ENCODE assay signal across 8 cellular contexts in the genomic region with DNA sequence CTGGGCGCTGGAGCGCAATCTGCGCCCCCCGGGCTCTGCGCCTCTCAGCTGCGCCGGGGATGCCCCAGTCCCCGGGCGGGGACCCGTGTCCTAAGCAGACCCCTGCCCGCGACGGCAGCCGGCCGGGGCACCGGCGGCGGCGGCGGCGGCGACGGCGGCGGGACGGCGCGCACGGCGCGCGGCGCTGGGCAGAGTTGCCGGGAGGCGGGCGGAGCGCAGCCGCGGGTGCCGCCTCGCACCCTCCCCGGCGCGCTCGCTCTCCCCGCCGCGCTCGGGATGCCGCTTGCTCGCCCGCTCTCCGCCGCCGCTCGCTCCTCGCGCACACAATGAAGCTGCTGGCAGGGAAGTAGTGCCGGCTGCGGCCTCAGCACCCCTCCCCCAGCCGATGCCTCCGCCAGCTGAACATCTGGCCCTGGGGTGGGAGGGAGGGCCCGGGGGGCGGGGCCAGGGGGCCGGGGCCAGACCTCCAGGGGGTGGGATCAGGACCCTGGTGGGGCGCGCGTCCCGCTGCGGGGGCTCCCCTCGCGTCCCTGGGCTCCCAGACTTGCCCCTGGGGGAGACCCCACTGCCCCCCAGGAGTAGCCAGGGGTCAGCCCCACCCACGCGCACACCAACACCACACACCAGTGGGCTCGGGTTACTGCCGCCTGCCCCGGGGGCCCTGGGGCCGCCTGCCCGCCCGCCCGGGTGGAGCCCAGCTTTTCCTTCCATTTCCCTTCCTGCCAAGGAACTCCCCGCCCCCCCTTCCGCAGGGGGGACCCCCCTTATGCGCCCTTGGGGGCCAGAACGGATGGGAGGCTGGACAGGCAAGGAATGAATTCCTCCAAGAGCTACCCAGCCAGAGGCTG. TPM values are rescaled to one million over a fixed set of nuclear protein-coding genes. Genes with fewer than 3 reads are reported as not detected.
A peak's percentile ranks its signal among the peaks of the same experiment; 100 is the strongest.
DNase-seq lines count a peak whose midpoint lies in the region; ATAC-seq and TF ChIP-seq lines count a peak whose summit lies in the region.

A gene (minus strand): TSS at position 328 of the 848 bp plus-strand sequence. CDS start 708 bp downstream, outside the sequence.

- H3K27me3 ChIP-seq in BLaER1 (no peaks in the 10 kb centered on the region), left lung (peaks cover 0 to 59% of the 10 kb centered on the region in 2 donors)

- peak within 1 kb of the TSS; percentile 96 for H3K27ac ChIP-seq in BLaER1
- H3K27ac ChIP-seq in left lung = peak within 1 kb of the TSS in 1 of 2 donors; percentile 69

- H3K4me2 ChIP-seq in BLaER1 = peak within 1 kb of the TSS; percentile 99

- ATAC-seq in left lung = peak; percentile 48
- no peak for ATAC-seq in HG03342 (IDR thresholded peaks at IDR 0.05; ENCODE audit: unreplicated experiment)

- no peaks in the 10 kb centered on the region for H3K9me3 ChIP-seq in BLaER1
- H3K9me3 ChIP-seq in left lung = no peaks in the 10 kb centered on the region

- POLR2A ChIA-PET in HEK293T (lab: Yijun Ruan, JAX) = interaction anchor here (0.8 to 2.6 kb wide), 10 partner anchors 10 to 151 kb away, joined by 3 to 11 read pairs (median 4); a partner anchor contains a TSS

- CTCF ChIA-PET in HEK293T (lab: Yijun Ruan, JAX) = interaction anchor here (0.7 to 1.4 kb wide), 3 partner anchors 18 to 29 kb away, joined by 3 to 6 read pairs (median 3); no protein-coding TSS in a partner anchor

- H3K36me3 ChIP-seq in BLaER1 (peaks cover 27% of the 10 kb centered on the region), left lung (no peaks in the 10 kb centered on the region)

- H4K20me1 ChIP-seq in BLaER1 = peaks cover 33% of the 10 kb centered on the region

- H3K4me3 ChIP-seq in BLaER1 (peak within 1 kb of the TSS; percentile 86), left lung (peak within 1 kb of the TSS; percentile 35 to 43)

- H3K9ac ChIP-seq in BLaER1 = peak within 1 kb of the TSS; percentile 93

- TF ChIP-seq CTCF in left lung (IDR thresholded peaks at IDR 0.05) = no peak

- intact Hi-C loops in left lung (cut with DNase I) = no loop called here

- DNase-seq in HEK293T (ENCODE audit: extremely low spot score) (peak; percentile 85), NCI-H345 treated with DMSO at 0.1 percent for 48 hours (lab: John Stamatoyannopoulos, UW; ENCODE audit: unreplicated experiment) (peak; percentile 54), dermis blood vessel endothelial cell (peak; percentile 74), left lung (peak; percentile 66 to 89)
- peak; percentile 56 to 59 for DNase-seq in activated CD4-positive, alpha-beta T cell treated with anti-CD3 and anti-CD28 coated beads for 4 hours
- peak; percentile 67 to 71 for DNase-seq in stimulated activated CD4-positive, alpha-beta T cell treated with anti-CD3 and anti-CD28 coated beads, Interleukin-2, amount 100 ng/mL, for 24 hours

- H3K4me1 ChIP-seq in BLaER1 (peaks cover 65% of the 10 kb centered on the region), left lung (peaks cover 25 to 52% of the 10 kb centered on the region in 2 donors)

TF ChIP-seq in HEK293T, 16 proteins besides CTCF, POLR2A, EP300 and RAD21:
- TF ChIP-seq ARNT (IDR thresholded peaks at IDR 0.05) (no peak), NFRKB (IDR thresholded peaks at IDR 0.05) (no peak), HDGF (IDR thresholded peaks at IDR 0.05; ENCODE audit: borderline replicate concordance) (no peak), CTBP1 (IDR thresholded peaks at IDR 0.05; ENCODE audit: borderline replicate concordance) (no peak), FOXM1 (IDR thresholded peaks at IDR 0.05; ENCODE audit: borderline replicate concordance) (no peak), TARDBP (IDR thresholded peaks at IDR 0.05) (no peak), ZNF384 (IDR thresholded peaks at IDR 0.05) (no peak), SUZ12 (IDR thresholded peaks at IDR 0.05) (no peak), L3MBTL2 (conservative IDR thresholded peaks at IDR 0.05) (no peak)
TF ChIP-seq in HEK293T: peak in this region for 0.

RNA-seq across cellular contexts. Expression of the gene that starts here (rescaled TPM):
- total RNA-seq in dermis blood vessel endothelial cell (0.09 and 0.17 TPM in 2 replicates), left lung (1 to 10 TPM in 1 of 2 donors, under 1 TPM in 1; 0.45 to 1.4 TPM)

Comparison
In these comparisons a context has a peak if more than half of its experiments do, and no peak if none do; other contexts are left out.
1. Peak in DNase-seq in dermis blood vessel endothelial cell; RNA of the gene not detected or under 1 TPM.